Comparison of ENCODE assay signal across 9 cellular contexts in the genomic region with DNA sequence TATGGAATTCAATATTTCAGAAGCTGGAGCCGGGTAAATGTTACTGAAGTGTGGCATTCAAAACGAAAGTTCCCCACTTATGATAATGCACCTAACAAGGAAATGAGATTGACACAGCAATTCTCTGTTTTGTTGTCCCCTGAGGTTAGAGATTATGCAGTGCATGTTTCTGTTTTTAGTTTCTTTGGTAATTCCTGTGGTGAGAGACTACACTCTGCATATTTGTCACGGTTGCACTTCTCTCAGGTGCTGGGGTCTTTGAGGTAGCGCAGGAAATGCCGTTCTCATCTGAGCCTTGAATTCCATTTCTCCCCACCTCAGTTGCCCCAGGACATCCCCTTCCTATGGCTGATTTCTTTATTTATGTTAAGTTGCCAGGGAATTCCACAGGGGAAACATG. TPM values are rescaled to one million over a fixed set of nuclear protein-coding genes. Genes with fewer than 3 reads are reported as not detected.
A peak's percentile ranks its signal among the peaks of the same experiment; 100 is the strongest.
DNase-seq lines count a peak whose midpoint lies in the region; ATAC-seq and TF ChIP-seq lines count a peak whose summit lies in the region.
"Had no signal": no experiment of that assay in that cellular context is flagged by ENCODE, and none has a peak within 500 bp of the region (broad histone marks: within the 10 kb centered on the region; RNA-seq: fewer than 3 reads in every experiment).

No MANE protein-coding gene starts in this region.

- DNase-seq in activated T-cell treated with anti-CD3 and anti-CD28 coated beads, Interleukin-2, amount 50 U/mL, for 72 hours: no peak
- DNase-seq in activated T-cell treated with anti-CD3 and anti-CD28 coated beads for 4 hours: no peak
- DNase-seq in psoas muscle: no peak
- no peak for DNase-seq in kidney glomerular epithelial cell (lab: John Stamatoyannopoulos, UW)
- DNase-seq in hypothalamus (lab: John Stamatoyannopoulos, UW): no peak
- DNase-seq in inferior parietal cortex (ENCODE audit: extremely low spot score): no peak

- 71 to 76% (median 75%) methylated on average over 5 of the region's 5 CpGs for WGBS in psoas muscle, 3 donors

- H3K36me3 Mint-ChIP-seq in activated T-cell treated with anti-CD3 and anti-CD28 coated beads, Interleukin-2, amount 50 U/mL, for 72 hours (ENCODE audit: insufficient read depth in 2 of 2): no peaks in the 10 kb centered on the region

- no peaks in the 10 kb centered on the region for H3K4me1 ChIP-seq in psoas muscle

- H3K36me3 ChIP-seq in psoas muscle (ENCODE audit: insufficient read depth in 1 of 2, low read depth in 1 of 2): no peaks in the 10 kb centered on the region

- H3K4me3 ChIP-seq in psoas muscle: no peak overlapping the region

- no peaks in the 10 kb centered on the region for H3K27me3 ChIP-seq in psoas muscle (ENCODE audit: insufficient read depth in 3 of 3, low read length in 2 of 3)

- H3K4me3 Mint-ChIP-seq in activated T-cell treated with anti-CD3 and anti-CD28 coated beads, Interleukin-2, amount 50 U/mL, for 72 hours: no peak overlapping the region

- peaks cover 4% of the 10 kb centered on the region for H3K9me3 ChIP-seq in psoas muscle

- intact Hi-C loops in psoas muscle (cut with DNase I): no loop called here

- no peak overlapping the region for H3K27ac ChIP-seq in psoas muscle

- H3K27me3 Mint-ChIP-seq in activated T-cell treated with anti-CD3 and anti-CD28 coated beads, Interleukin-2, amount 50 U/mL, for 72 hours (ENCODE audit: low read depth): peaks cover 8% of the 10 kb centered on the region

- no peaks in the 10 kb centered on the region for H3K4me1 Mint-ChIP-seq in activated T-cell treated with anti-CD3 and anti-CD28 coated beads, Interleukin-2, amount 50 U/mL, for 72 hours (ENCODE audit: low read depth)

- no peak overlapping the region for H3K27ac Mint-ChIP-seq in activated T-cell treated with anti-CD3 and anti-CD28 coated beads, Interleukin-2, amount 50 U/mL, for 72 hours

- H3K9me3 Mint-ChIP-seq in activated T-cell treated with anti-CD3 and anti-CD28 coated beads, Interleukin-2, amount 50 U/mL, for 72 hours: peaks cover 0 to 2% of the 10 kb centered on the region in 2 donors

- no peak for TF ChIP-seq CTCF in psoas muscle (IDR thresholded peaks at IDR 0.05)

- ATAC-seq in activated T-cell treated with anti-CD3 and anti-CD28 coated beads, Interleukin-2, amount 50 U/mL, for 72 hours (replicated peaks in 1 of 2): peak; percentile 60 to 96
- ATAC-seq in HG02571 (IDR thresholded peaks at IDR 0.05; ENCODE audit: unreplicated experiment): peak; percentile 100
- peak; percentile 100 for ATAC-seq in HG03432 (IDR thresholded peaks at IDR 0.05; ENCODE audit: unreplicated experiment)
- no peak for ATAC-seq in psoas muscle

RNA-seq across cellular contexts. Expression of gene BEND4, which starts 15.3 kb away (rescaled TPM):
- total RNA-seq in activated T-cell treated with anti-CD3 and anti-CD28 coated beads, Interleukin-2, amount 50 U/mL, for 72 hours: under 1 TPM; 0.41 to 0.53 TPM
- total RNA-seq in psoas muscle: under 1 TPM in 2 of 4 donors, not detected in 2; 0.02 TPM
- polyA plus RNA-seq in psoas muscle: not detected
- total RNA-seq: mesenteric fat pad had no signal

Comparison
In these comparisons a context has a peak if more than half of its experiments do, and no peak if none do; other contexts are left out.
1. ATAC-seq: peak in activated T-cell treated with anti-CD3 and anti-CD28 coated beads, Interleukin-2, amount 50 U/mL, for 72 hours (2 of 2), HG02571 (single experiment) and HG03432 (single experiment); none in psoas muscle (0 of 4).